ENCODE assay signal across 8 cellular contexts in the genomic region with DNA sequence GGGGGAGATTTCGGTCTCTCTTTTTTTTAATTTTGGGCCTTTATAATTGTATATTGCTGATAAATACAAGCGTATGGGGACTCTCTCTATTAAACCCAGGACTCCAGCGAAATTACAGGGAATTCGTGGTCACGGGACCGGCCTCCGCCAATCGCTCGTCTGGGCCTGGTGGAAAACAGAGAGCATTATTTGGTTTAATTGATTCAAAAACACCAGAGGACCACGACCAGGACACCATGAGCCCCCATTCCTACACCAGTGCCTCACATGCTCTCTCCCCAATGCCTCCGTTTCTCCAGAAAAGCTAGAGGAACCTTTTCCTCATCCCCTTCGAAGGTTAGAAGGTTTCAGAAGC. TPM values are rescaled to one million over a fixed set of nuclear protein-coding genes. Genes with fewer than 3 reads are reported as not detected.
A peak's percentile ranks its signal among the peaks of the same experiment; 100 is the strongest.
DNase-seq lines count a peak whose midpoint lies in the region; ATAC-seq and TF ChIP-seq lines count a peak whose summit lies in the region.

A gene (minus strand): TSS at position 88 of the 355 bp plus-strand sequence. CDS start 198 bp downstream, outside the sequence.

- POLR2A ChIA-PET in Panc1 (lab: Charles Lee): no interaction called here

- peaks cover 56% of the 10 kb centered on the region for H3K4me1 ChIP-seq in HAP-1
- H3K4me1 ChIP-seq in Panc1 (ENCODE audit: control insufficient read depth, insufficient read depth, low read length): peaks cover 62% of the 10 kb centered on the region

- intact Hi-C loops in Panc1 (cut with micrococcal nuclease; ENCODE audit: unreplicated experiment): no loop called here

- ATAC-seq in Panc1 (no peak), esophagus mucosa (no peak), omental fat pad (ENCODE audit: low FRiP score) (no peak), GM21526 (IDR thresholded peaks at IDR 0.05; ENCODE audit: low FRiP score, unreplicated experiment) (no peak), GM19351 (IDR thresholded peaks at IDR 0.05; ENCODE audit: unreplicated experiment) (no peak), GM21515 (IDR thresholded peaks at IDR 0.05; ENCODE audit: unreplicated experiment) (no peak)

- BruUV-seq in Panc1 (replicated peaks; lab: Mats Ljungman, UMichigan): TSS peak; percentile 49

- in situ Hi-C loops in HAP-1 (cut with MboI; ENCODE audit: low sequenced_read_pairs): no loop called here
- in situ Hi-C loops in Panc1 (cut with HindIII; ENCODE audit: low pct_unique_long_range_greater_than_20kb, low sequenced_read_pairs): no loop called here

- H3K27me3 ChIP-seq in HAP-1 (ENCODE audit: low read depth) (no peaks in the 10 kb centered on the region), Panc1 (ENCODE audit: control insufficient read depth, insufficient read depth, low read length) (no peaks in the 10 kb centered on the region)

- peak within 1 kb of the TSS; percentile 98 for H3K27ac ChIP-seq in Panc1 (ENCODE audit: low read length)

- CTCF ChIA-PET in Panc1 (lab: Charles Lee): no interaction called here

- H3K4me3 ChIP-seq in HAP-1 (peak within 1 kb of the TSS; percentile 68), Panc1 (ENCODE audit: low read depth in 2 of 2, low read length in 2 of 2) (peak within 1 kb of the TSS; percentile 69 to 81)

- TF ChIP-seq CTCF in Panc1 (IDR thresholded peaks at IDR 0.05): no peak
- TF ChIP-seq CTCF in omental fat pad (IDR thresholded peaks at IDR 0.05): no peak

- H3K9me3 ChIP-seq in HAP-1: no peaks in the 10 kb centered on the region
- no peaks in the 10 kb centered on the region for H3K9me3 ChIP-seq in Panc1 (ENCODE audit: control insufficient read depth, insufficient read depth, low read depth, low read length)

- H3K36me3 ChIP-seq in HAP-1 (replicated peaks): peaks cover 15% of the 10 kb centered on the region
- peaks cover 20% of the 10 kb centered on the region for H3K36me3 ChIP-seq in Panc1 (ENCODE audit: control insufficient read depth, insufficient read depth, low read length)

- DNase-seq in HAP-1 (ENCODE audit: low spot score in 2 of 2) (peak; percentile 71 to 82), Panc1 (ENCODE audit: low read depth, low spot score) (no peak), omental fat pad (ENCODE audit: low spot score) (no peak)
- DNase-seq in stimulated activated CD8-positive, alpha-beta memory T cell treated with anti-CD3 and anti-CD28 coated beads, Interleukin-4, amount 100 ng/mL, for 48 hours: no peak

RNA-seq across cellular contexts. Expression of the gene that starts here (rescaled TPM):
- total RNA-seq in Panc1 (2021; ENCODE audit: unreplicated experiment): 70.1 TPM
- 66.6 TPM for polyA plus RNA-seq in Panc1 (2012; ENCODE audit: insufficient read length)
- 14.1 TPM for total RNA-seq in esophagus mucosa
- 10 to 100 TPM in 3 of 4 donors, 1 to 10 TPM in 1; 9.7 to 35.2 (median 16.3) TPM for total RNA-seq in omental fat pad

Comparison
In these comparisons a context has a peak if more than half of its experiments do, and no peak if none do; other contexts are left out.
1. DNase-seq: peak in HAP-1 (2 of 2); none in Panc1 (single experiment), omental fat pad (single experiment) and stimulated activated CD8-positive, alpha-beta memory T cell treated with anti-CD3 and anti-CD28 coated beads, Interleukin-4, amount 100 ng/mL, for 48 hours (single experiment).